In genomic region chr20:35991142-35991771, GRCh38 we compare ENCODE assay signal across 1 cellular context.
TF ChIP-seq lines count a peak whose summit lies in the region.

No MANE protein-coding gene starts in this region.

TF ChIP-seq in K562, 482 proteins besides CTCF, POLR2A, EP300 and RAD21 (continued from another document):
- no peak for TF ChIP-seq ARID4B (CRISPR knock-in tag; IDR thresholded peaks at IDR 0.05)
- TF ChIP-seq EP400 (IDR thresholded peaks at IDR 0.05), result no peak
- no peak for TF ChIP-seq SMAD1 (IDR thresholded peaks at IDR 0.05; ENCODE audit: low read depth, low read length, partially characterized antibody)
- TF ChIP-seq EGR1 (conservative IDR thresholded peaks at IDR 0.05), result no peak
- TF ChIP-seq RHOXF2B (CRISPR knock-in tag; conservative IDR thresholded peaks at IDR 0.05), result no peak
- TF ChIP-seq PKNOX1 (IDR thresholded peaks at IDR 0.05), result no peak
